In genomic region chr14:96002511-96002884, GRCh38 we compare ENCODE assay signal across 16 cellular contexts.
"Had no signal": no experiment of that assay in that cellular context is flagged by ENCODE, and none has a peak within 500 bp of the region (broad histone marks: within the 10 kb centered on the region; RNA-seq: fewer than 3 reads in every experiment).

No MANE protein-coding gene starts in this region.

- FAIRE-seq: bronchial epithelial cell had no signal

- H3K4me3 ChIP-seq: hepatocyte, lung, tibial nerve, vagina had no signal

- H3K4me2 ChIP-seq: hepatocyte had no signal

- H3K9ac ChIP-seq: parathyroid adenoma had no signal

- H2AFZ ChIP-seq: hepatocyte, parathyroid adenoma had no signal

- H3K27ac ChIP-seq: hepatocyte, parathyroid adenoma, tibial nerve, vagina had no signal

- H3K36me3 ChIP-seq: tibial nerve, vagina had no signal

- H3K9me3 ChIP-seq: vagina had no signal

- DNase-seq: activated CD4-positive, alpha-beta T cell treated with anti-CD3 and anti-CD28 coated beads for 1 hour; activated CD4-positive, alpha-beta T cell treated with anti-CD3 and anti-CD28 coated beads, Interleukin-2, amount 50 U/mL, for 4 hours; activated naive CD4-positive, alpha-beta T cell treated with Interleukin-2 at 50 U/mL for 16 hours; activated naive CD8-positive, alpha-beta T cell treated with anti-CD3 and anti-CD28 coated beads, Interleukin-2, amount 50 U/mL, for 24 hours; activated T-cell treated with anti-CD3 and anti-CD28 coated beads for 4 hours; aorta; erythroblast; stimulated activated CD4-positive, alpha-beta T cell treated with anti-CD3 and anti-CD28 coated beads, Interleukin-2, amount 100 ng/mL, for 48 hours; stimulated activated naive B cell treated with anti-CD40 and anti-IgM and Interleukin-4, amounts not matched to agents 10 μg/mL and 1 μg/mL and 100 μg/mL, for 72 hours; T-helper 9 cell had no signal

- H3K4me1 ChIP-seq: parathyroid adenoma, tibial nerve, vagina had no signal

- H3K27me3 ChIP-seq: vagina had no signal

- H3K79me2 ChIP-seq: hepatocyte, parathyroid adenoma had no signal

- ATAC-seq: activated naive CD8-positive, alpha-beta T cell treated with anti-CD3 and anti-CD28 coated beads, Interleukin-2, amount 50 U/mL, for 24 hours; stimulated activated naive B cell treated with anti-CD40 and anti-IgM and Interleukin-4, amounts not matched to agents 10 μg/mL and 1 μg/mL and 100 μg/mL, for 72 hours had no signal
